3 cellular contexts compared by ENCODE assay signal in genomic region chr4:102222838-102223237, GRCh38.
TF ChIP-seq lines count a peak whose summit lies in the region.

No MANE protein-coding gene starts in this region.

TF ChIP-seq in HepG2, 621 proteins besides CTCF, POLR2A, EP300 and RAD21 (continues in another document):
- TF ChIP-seq MYNN (CRISPR knock-in tag; IDR thresholded peaks at IDR 0.05; ENCODE audit: low read depth) (no peak), ADNP (CRISPR knock-in tag; IDR thresholded peaks at IDR 0.05) (no peak), MAFK (conservative IDR thresholded peaks at IDR 0.05 in 1 of 2, IDR thresholded peaks at IDR 0.05 in 1 of 2; ENCODE audit: low read length in 2 of 2) (peak; percentile 87 to 96), MAFF (IDR thresholded peaks at IDR 0.05; ENCODE audit: low read depth, low read length) (peak; percentile 92), NFE2L2 (IDR thresholded peaks at IDR 0.05; ENCODE audit: low read length) (peak; percentile 76), MBNL3 (CRISPR knock-in tag; conservative IDR thresholded peaks at IDR 0.05) (no peak), NFAT5 (CRISPR knock-in tag; IDR thresholded peaks at IDR 0.05) (no peak), ZBTB8A (CRISPR knock-in tag; IDR thresholded peaks at IDR 0.05; ENCODE audit: borderline replicate concordance, low read depth) (no peak)
- TF ChIP-seq, protein P1, sequence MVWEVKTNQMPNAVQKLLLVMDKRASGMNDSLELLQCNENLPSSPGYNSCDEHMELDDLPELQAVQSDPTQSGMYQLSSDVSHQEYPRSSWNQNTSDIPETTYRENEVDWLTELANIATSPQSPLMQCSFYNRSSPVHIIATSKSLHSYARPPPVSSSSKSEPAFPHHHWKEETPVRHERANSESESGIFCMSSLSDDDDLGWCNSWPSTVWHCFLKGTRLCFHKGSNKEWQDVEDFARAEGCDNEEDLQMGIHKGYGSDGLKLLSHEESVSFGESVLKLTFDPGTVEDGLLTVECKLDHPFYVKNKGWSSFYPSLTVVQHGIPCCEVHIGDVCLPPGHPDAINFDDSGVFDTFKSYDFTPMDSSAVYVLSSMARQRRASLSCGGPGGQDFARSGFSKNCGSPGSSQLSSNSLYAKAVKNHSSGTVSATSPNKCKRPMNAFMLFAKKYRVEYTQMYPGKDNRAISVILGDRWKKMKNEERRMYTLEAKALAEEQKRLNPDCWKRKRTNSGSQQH (CRISPR knock-in tag; IDR thresholded peaks at IDR 0.05; ENCODE audit: low read depth), result no peak

TF ChIP-seq in IMR-90, 13 proteins besides CTCF, POLR2A, EP300 and RAD21:
- TF ChIP-seq MAFK (IDR thresholded peaks at IDR 0.05; ENCODE audit: low read depth, low read length) (peak; percentile 91), RFX5 (IDR thresholded peaks at IDR 0.05; ENCODE audit: low read depth, low read length) (no peak), NFE2L2 (IDR thresholded peaks at IDR 0.05; ENCODE audit: low read depth, low read length) (peak; percentile 76), FOS (IDR thresholded peaks at IDR 0.05; ENCODE audit: low read depth, low read length) (no peak)
TF ChIP-seq in IMR-90: peak in this region for 2.

TF ChIP-seq in H1, 55 proteins besides CTCF, POLR2A, EP300 and RAD21:
- TF ChIP-seq, protein P2, sequence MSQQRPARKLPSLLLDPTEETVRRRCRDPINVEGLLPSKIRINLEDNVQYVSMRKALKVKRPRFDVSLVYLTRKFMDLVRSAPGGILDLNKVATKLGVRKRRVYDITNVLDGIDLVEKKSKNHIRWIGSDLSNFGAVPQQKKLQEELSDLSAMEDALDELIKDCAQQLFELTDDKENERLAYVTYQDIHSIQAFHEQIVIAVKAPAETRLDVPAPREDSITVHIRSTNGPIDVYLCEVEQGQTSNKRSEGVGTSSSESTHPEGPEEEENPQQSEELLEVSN (IDR thresholded peaks at IDR 0.05), result no peak
- TF ChIP-seq MAFK (IDR thresholded peaks at IDR 0.05; ENCODE audit: low read depth, low read length) (peak; percentile 90), KDM5A (IDR thresholded peaks at IDR 0.05; ENCODE audit: low read length) (no peak), SAP30 (IDR thresholded peaks at IDR 0.05; ENCODE audit: insufficient read depth, insufficient replicate concordance, low read length) (no peak), BACH1 (IDR thresholded peaks at IDR 0.05; ENCODE audit: low read length) (peak; percentile 70)
